ENCODE assay signal across 8 cellular contexts in genomic region chr1:21782868-21783678, GRCh38. TPM values are rescaled to one million over a fixed set of nuclear protein-coding genes. Genes with fewer than 3 reads are reported as not detected.
DNase-seq lines count a peak whose midpoint lies in the region; ATAC-seq and TF ChIP-seq lines count a peak whose summit lies in the region.

Gene USP48, minus strand, starts transcription at chr1:21783149. Its CDS starts 192 bp downstream, at chr1:21782957.

- peaks cover 3% of the 10 kb centered on the region for H3K9me3 Mint-ChIP-seq in activated CD4-positive, alpha-beta T cell treated with anti-CD3 and anti-CD28 coated beads for 36 hours (ENCODE audit: low read depth)
- H3K9me3 Mint-ChIP-seq in chondrocyte (ENCODE audit: low read depth) = no peaks in the 10 kb centered on the region

- peak within 1 kb of the TSS; percentile 87 for H3K4me3 Mint-ChIP-seq in activated CD4-positive, alpha-beta T cell treated with anti-CD3 and anti-CD28 coated beads for 36 hours
- H3K4me3 Mint-ChIP-seq in chondrocyte (ENCODE audit: unreplicated experiment) = peak within 1 kb of the TSS; percentile 81

- peak; percentile 48 for ATAC-seq in HG03457 (IDR thresholded peaks at IDR 0.05; ENCODE audit: unreplicated experiment)
- peak; percentile 79 for ATAC-seq in activated CD4-positive, alpha-beta T cell treated with anti-CD3 and anti-CD28 coated beads for 36 hours

- TF ChIP-seq CTCF in chondrocyte (IDR thresholded peaks at IDR 0.05) (no peak), kidney epithelial cell (IDR thresholded peaks at IDR 0.05; ENCODE audit: insufficient read depth, low read length, poor library complexity, severe bottlenecking) (no peak)

- H3K36me3 ChIP-seq in kidney epithelial cell (ENCODE audit: control insufficient read depth, insufficient read depth, low read length) = no peaks in the 10 kb centered on the region

- H3K4me1 Mint-ChIP-seq in activated CD4-positive, alpha-beta T cell treated with anti-CD3 and anti-CD28 coated beads for 36 hours = peaks cover 21% of the 10 kb centered on the region
- peaks cover 29% of the 10 kb centered on the region for H3K4me1 Mint-ChIP-seq in chondrocyte (ENCODE audit: low read depth)

- H3K4me3 ChIP-seq in kidney epithelial cell (ENCODE audit: low read depth, low read length) = peak within 1 kb of the TSS; percentile 89

- H3K36me3 Mint-ChIP-seq in activated CD4-positive, alpha-beta T cell treated with anti-CD3 and anti-CD28 coated beads for 36 hours (ENCODE audit: low read depth) = peaks cover 9% of the 10 kb centered on the region
- no peaks in the 10 kb centered on the region for H3K36me3 Mint-ChIP-seq in chondrocyte (ENCODE audit: low read depth)

- peak within 1 kb of the TSS; percentile 100 for H3K27ac Mint-ChIP-seq in activated CD4-positive, alpha-beta T cell treated with anti-CD3 and anti-CD28 coated beads for 36 hours
- peak within 1 kb of the TSS; percentile 100 for H3K27ac Mint-ChIP-seq in chondrocyte (ENCODE audit: unreplicated experiment)

- DNase-seq in AML-193 (lab: John Stamatoyannopoulos, UW) = peak; percentile 83 to 85
- DNase-seq in GM19240 (ENCODE audit: insufficient read length, low spot score) = peak; percentile 74
- DNase-seq in NCI-H524 (lab: John Stamatoyannopoulos, UW) = peak; percentile 93 to 95
- peak; percentile 98 for DNase-seq in activated CD4-positive, alpha-beta T cell treated with anti-CD3 and anti-CD28 coated beads for 36 hours
- peak; percentile 98 for DNase-seq in chondrocyte (ENCODE audit: low spot score)
- peak; percentile 73 for DNase-seq in kidney epithelial cell (ENCODE audit: low read depth)
- peak; percentile 97 for DNase-seq in stimulated activated CD4-positive, alpha-beta T cell treated with anti-CD3 and anti-CD28 coated beads, Interleukin-15, amount 100 ng/mL, for 24 hours

- intact Hi-C loops in activated CD4-positive, alpha-beta T cell treated with anti-CD3 and anti-CD28 coated beads for 36 hours (cut with DNase I, micrococcal nuclease) = loop anchor here (1.0 to 10.0 kb wide), 13 partner anchors 35 to 1584 kb away; partner anchors contain the start of genes CDC42 (in 1 of the 2), EIF4G3 (in 1 of the 2), HP1BP3 (in 1 of the 2) and HSPG2 (in 1 of the 2)

- no peaks in the 10 kb centered on the region for H3K27me3 Mint-ChIP-seq in activated CD4-positive, alpha-beta T cell treated with anti-CD3 and anti-CD28 coated beads for 36 hours
- H3K27me3 Mint-ChIP-seq in chondrocyte (ENCODE audit: low read depth) = no peaks in the 10 kb centered on the region

- POLR2A ChIA-PET in activated CD4-positive, alpha-beta T cell treated with anti-CD3 and anti-CD28 coated beads for 36 hours (lab: Charles Lee) = interaction anchor here (0.6 to 2.9 kb wide), 8 partner anchors 11 to 851 kb away, joined by 3 to 20 read pairs (median 3); no protein-coding TSS in a partner anchor

- no peaks in the 10 kb centered on the region for H3K27me3 ChIP-seq in kidney epithelial cell (ENCODE audit: control insufficient read depth, insufficient read depth, low read length)

- CTCF ChIA-PET in activated CD4-positive, alpha-beta T cell treated with anti-CD3 and anti-CD28 coated beads for 36 hours (lab: Charles Lee) = interaction anchor here (0.7 to 1.9 kb wide), 4 partner anchors 18 to 970 kb away, joined by 3 to 5 read pairs (median 4); no protein-coding TSS in a partner anchor

RNA-seq across cellular contexts. Expression of gene USP48, which starts in this region (rescaled TPM):
- total RNA-seq in activated CD4-positive, alpha-beta T cell treated with anti-CD3 and anti-CD28 coated beads for 36 hours = 10 to 100 TPM; 66.9 to 81.5 TPM
- total RNA-seq in chondrocyte = 54.5 to 58.3 TPM (median 56.1 TPM) in 3 replicates
- total RNA-seq in kidney epithelial cell = 26.1 TPM in 2 replicates

Comparison
In these comparisons a context has a peak if more than half of its experiments do, and no peak if none do; other contexts are left out.
1. Peak in every context shown above with its lines: DNase-seq, ATAC-seq and H3K4me3 ChIP-seq.